10 cellular contexts compared by ENCODE assay signal in genomic region chr2:42721898-42722297, GRCh38. TPM values are rescaled to one million over a fixed set of nuclear protein-coding genes. Genes with fewer than 3 reads are reported as not detected.
DNase-seq lines count a peak whose midpoint lies in the region; ATAC-seq lines count a peak whose summit lies in the region.
"Had no signal": no experiment of that assay in that cellular context is flagged by ENCODE, and none has a peak within 500 bp of the region (broad histone marks: within the 10 kb centered on the region; RNA-seq: fewer than 3 reads in every experiment).

No MANE protein-coding gene starts in this region.

- CTCF ChIA-PET in activated CD8-positive, alpha-beta T cell treated with anti-CD3 and anti-CD28 coated beads, Interleukin-2, amount 10 ng/mL, durations not matched to agents 7 days and 5 days (lab: Charles Lee), result interaction anchor here (1.2 kb wide), 1 partner anchor 15 kb away, joined by 4 read pairs; no protein-coding TSS in a partner anchor

- POLR2A ChIA-PET in activated CD8-positive, alpha-beta T cell treated with anti-CD3 and anti-CD28 coated beads, Interleukin-2, amount 10 ng/mL, durations not matched to agents 7 days and 5 days (lab: Charles Lee), result no interaction called here

- H3K27ac Mint-ChIP-seq in T-helper 1 cell treated with Interleukin-12 subunit alpha and Interleukin-12 subunit beta and Interleukin-4 antibody, amounts not matched to agents 30 μg/mL and 1 μg/mL, for 36 hours, result peak overlapping the region; percentile 5
- peak overlapping the region; percentile 61 for H3K27ac Mint-ChIP-seq in dendritic cell treated with granulocyte-macrophage colony-stimulating factor and Interleukin-4, amounts not matched to agents 40 ng/mL and 50 ng/mL, for 4 days
- H3K27ac Mint-ChIP-seq in stimulated activated effector memory CD8-positive, alpha-beta T cell treated with anti-CD3 and anti-CD28 coated beads, Interleukin-12 subunit alpha, Interleukin-12 subunit beta, amount 100 ng/mL, for 72 hours, result peak overlapping the region; percentile 53
- H3K27ac Mint-ChIP-seq in activated CD8-positive, alpha-beta T cell treated with anti-CD3 and anti-CD28 coated beads, Interleukin-2, amount 10 ng/mL, durations not matched to agents 7 days and 5 days, result no peak overlapping the region

- no peak overlapping the region for H3K4me3 Mint-ChIP-seq in T-helper 1 cell treated with Interleukin-12 subunit alpha and Interleukin-12 subunit beta and Interleukin-4 antibody, amounts not matched to agents 30 μg/mL and 1 μg/mL, for 36 hours
- H3K4me3 Mint-ChIP-seq in dendritic cell treated with granulocyte-macrophage colony-stimulating factor and Interleukin-4, amounts not matched to agents 40 ng/mL and 50 ng/mL, for 4 days, result no peak overlapping the region
- H3K4me3 Mint-ChIP-seq in stimulated activated effector memory CD8-positive, alpha-beta T cell treated with anti-CD3 and anti-CD28 coated beads, Interleukin-12 subunit alpha, Interleukin-12 subunit beta, amount 100 ng/mL, for 72 hours, result no peak overlapping the region
- H3K4me3 Mint-ChIP-seq in activated CD8-positive, alpha-beta T cell treated with anti-CD3 and anti-CD28 coated beads, Interleukin-2, amount 10 ng/mL, durations not matched to agents 7 days and 5 days, result no peak overlapping the region

- peak; percentile 5 for ATAC-seq in HG03175 (IDR thresholded peaks at IDR 0.05; ENCODE audit: unreplicated experiment)
- no peak for ATAC-seq in stimulated activated effector memory CD8-positive, alpha-beta T cell treated with anti-CD3 and anti-CD28 coated beads, Interleukin-12 subunit alpha, Interleukin-12 subunit beta, amount 100 ng/mL, for 72 hours
- no peak for ATAC-seq in activated CD8-positive, alpha-beta T cell treated with anti-CD3 and anti-CD28 coated beads, Interleukin-2, amount 10 ng/mL, durations not matched to agents 7 days and 5 days

- no peaks in the 10 kb centered on the region for H3K27me3 Mint-ChIP-seq in T-helper 1 cell treated with Interleukin-12 subunit alpha and Interleukin-12 subunit beta and Interleukin-4 antibody, amounts not matched to agents 30 μg/mL and 1 μg/mL, for 36 hours (ENCODE audit: low read depth)
- H3K27me3 Mint-ChIP-seq in dendritic cell treated with granulocyte-macrophage colony-stimulating factor and Interleukin-4, amounts not matched to agents 40 ng/mL and 50 ng/mL, for 4 days, result no peaks in the 10 kb centered on the region
- no peaks in the 10 kb centered on the region for H3K27me3 Mint-ChIP-seq in activated CD8-positive, alpha-beta T cell treated with anti-CD3 and anti-CD28 coated beads, Interleukin-2, amount 10 ng/mL, durations not matched to agents 7 days and 5 days (ENCODE audit: low read depth)

- H3K4me1 Mint-ChIP-seq in T-helper 1 cell treated with Interleukin-12 subunit alpha and Interleukin-12 subunit beta and Interleukin-4 antibody, amounts not matched to agents 30 μg/mL and 1 μg/mL, for 36 hours (ENCODE audit: low read depth), result peaks cover 9% of the 10 kb centered on the region
- H3K4me1 Mint-ChIP-seq in dendritic cell treated with granulocyte-macrophage colony-stimulating factor and Interleukin-4, amounts not matched to agents 40 ng/mL and 50 ng/mL, for 4 days (ENCODE audit: low read depth), result peaks cover 34% of the 10 kb centered on the region
- H3K4me1 Mint-ChIP-seq in stimulated activated effector memory CD8-positive, alpha-beta T cell treated with anti-CD3 and anti-CD28 coated beads, Interleukin-12 subunit alpha, Interleukin-12 subunit beta, amount 100 ng/mL, for 72 hours, result peaks cover 11% of the 10 kb centered on the region
- H3K4me1 Mint-ChIP-seq in activated CD8-positive, alpha-beta T cell treated with anti-CD3 and anti-CD28 coated beads, Interleukin-2, amount 10 ng/mL, durations not matched to agents 7 days and 5 days (ENCODE audit: low read depth), result peaks cover 9% of the 10 kb centered on the region

- DNase-seq in T-helper 1 cell, result no peak
- DNase-seq in stimulated activated effector memory CD8-positive, alpha-beta T cell treated with anti-CD3 and anti-CD28 coated beads, Interleukin-12 subunit alpha, Interleukin-12 subunit beta, amount 100 ng/mL, for 72 hours (ENCODE audit: low spot score in 2 of 2), result peak in 1 of 2 donors; percentile 25
- no peak for DNase-seq in stimulated activated naive CD4-positive, alpha-beta T cell (lab: John Stamatoyannopoulos, UW)
- DNase-seq in activated CD8-positive, alpha-beta T cell treated with anti-CD3 and anti-CD28 coated beads, Interleukin-2, amount 10 ng/mL, durations not matched to agents 7 days and 5 days, result no peak
- no peak for DNase-seq in activated effector memory CD4-positive, alpha-beta T cell treated with Interleukin-2 at 50 U/mL for 16 hours
- DNase-seq: GF-D8 had no signal

- H3K9me3 Mint-ChIP-seq in T-helper 1 cell treated with Interleukin-12 subunit alpha and Interleukin-12 subunit beta and Interleukin-4 antibody, amounts not matched to agents 30 μg/mL and 1 μg/mL, for 36 hours, result no peaks in the 10 kb centered on the region
- no peaks in the 10 kb centered on the region for H3K9me3 Mint-ChIP-seq in dendritic cell treated with granulocyte-macrophage colony-stimulating factor and Interleukin-4, amounts not matched to agents 40 ng/mL and 50 ng/mL, for 4 days
- no peaks in the 10 kb centered on the region for H3K9me3 Mint-ChIP-seq in stimulated activated effector memory CD8-positive, alpha-beta T cell treated with anti-CD3 and anti-CD28 coated beads, Interleukin-12 subunit alpha, Interleukin-12 subunit beta, amount 100 ng/mL, for 72 hours
- H3K9me3 Mint-ChIP-seq in activated CD8-positive, alpha-beta T cell treated with anti-CD3 and anti-CD28 coated beads, Interleukin-2, amount 10 ng/mL, durations not matched to agents 7 days and 5 days (ENCODE audit: insufficient read depth), result no peaks in the 10 kb centered on the region
- H3K9me3 Mint-ChIP-seq: activated T-helper 1 cell treated with anti-CD3 and anti-CD28 coated beads, Interleukin-12 subunit alpha, Interleukin-12 subunit beta, Interleukin-2, Interleukin-4 antibody, amounts not matched to agents 30 ng/mL and 10 ng/mL and 1 ng/mL, durations not matched to agents 14 hours and 24 hours and 36 hours had no signal

- H3K36me3 Mint-ChIP-seq in T-helper 1 cell treated with Interleukin-12 subunit alpha and Interleukin-12 subunit beta and Interleukin-4 antibody, amounts not matched to agents 30 μg/mL and 1 μg/mL, for 36 hours (ENCODE audit: low read depth), result peaks cover 2% of the 10 kb centered on the region
- no peaks in the 10 kb centered on the region for H3K36me3 Mint-ChIP-seq in dendritic cell treated with granulocyte-macrophage colony-stimulating factor and Interleukin-4, amounts not matched to agents 40 ng/mL and 50 ng/mL, for 4 days (ENCODE audit: low read depth)
- H3K36me3 Mint-ChIP-seq in stimulated activated effector memory CD8-positive, alpha-beta T cell treated with anti-CD3 and anti-CD28 coated beads, Interleukin-12 subunit alpha, Interleukin-12 subunit beta, amount 100 ng/mL, for 72 hours, result no peaks in the 10 kb centered on the region
- peaks cover 4% of the 10 kb centered on the region for H3K36me3 Mint-ChIP-seq in activated CD8-positive, alpha-beta T cell treated with anti-CD3 and anti-CD28 coated beads, Interleukin-2, amount 10 ng/mL, durations not matched to agents 7 days and 5 days (ENCODE audit: low read depth)

- intact Hi-C loops in dendritic cell treated with granulocyte-macrophage colony-stimulating factor and Interleukin-4, amounts not matched to agents 40 ng/mL and 50 ng/mL, for 4 days (cut with micrococcal nuclease), result loop anchor here (1.0 kb wide), 1 partner anchor 30 kb away; no protein-coding TSS in a partner anchor

RNA-seq across cellular contexts. Expression of gene OXER1, which starts 42.0 kb away (rescaled TPM):
- not detected for total RNA-seq in activated CD8-positive, alpha-beta T cell treated with anti-CD3 and anti-CD28 coated beads, Interleukin-2, amount 10 ng/mL, durations not matched to agents 7 days and 5 days
